ENCODE assay signal across 9 cellular contexts in genomic region chr3:195697582-195698324, GRCh38. TPM values are rescaled to one million over a fixed set of nuclear protein-coding genes. Genes with fewer than 3 reads are reported as not detected.
DNase-seq lines count a peak whose midpoint lies in the region; ATAC-seq and TF ChIP-seq lines count a peak whose summit lies in the region.
"Had no signal": no experiment of that assay in that cellular context is flagged by ENCODE, and none has a peak within 500 bp of the region (broad histone marks: within the 10 kb centered on the region; RNA-seq: fewer than 3 reads in every experiment).

No MANE protein-coding gene starts in this region.

- intact Hi-C loops in left lung (cut with DNase I) = no loop called here

- H3K4me1 ChIP-seq in HUES6 (ENCODE audit: control insufficient read depth, insufficient read depth, low read length) = peaks cover 21% of the 10 kb centered on the region
- H3K4me1 ChIP-seq in ectodermal cell (ENCODE audit: control insufficient read depth, insufficient read depth, low read length) = peaks cover 34% of the 10 kb centered on the region
- H3K4me1 ChIP-seq in left lung = peaks cover 0 to 7% of the 10 kb centered on the region in 2 donors

- H3K9ac ChIP-seq in HUES6 (ENCODE audit: low read length) = peak overlapping the region; percentile 55

- DNase-seq in AG10803 (ENCODE audit: low read depth) (peak; percentile 93), left lung (no peak), cerebellar nuclear complex (lab: John Stamatoyannopoulos, UW) (no peak), NCI-H510A treated with DMSO at 0.1 percent for 48 hours (lab: John Stamatoyannopoulos, UW) (no peak)
- no peak for DNase-seq in effector CD4-positive, alpha-beta T cell
- DNase-seq: NCI-H1694 treated with DMSO at 0.1 percent for 48 hours had no signal

- H3K27ac ChIP-seq in HUES6 (ENCODE audit: low read depth, low read length) = peak overlapping the region; percentile 3; the same call in 1 of the 2 replicates
- H3K27ac ChIP-seq in ectodermal cell (ENCODE audit: insufficient read depth, low read depth, low read length, poor library complexity, severe bottlenecking) = peak overlapping the region; percentile 76
- no peak overlapping the region for H3K27ac ChIP-seq in left lung

- H3K27me3 ChIP-seq in HUES6 (ENCODE audit: control insufficient read depth, insufficient read depth, low read length) = no peaks in the 10 kb centered on the region
- H3K27me3 ChIP-seq in ectodermal cell (ENCODE audit: control insufficient read depth, insufficient read depth, low read length, poor library complexity, severe bottlenecking) = no peaks in the 10 kb centered on the region
- no peaks in the 10 kb centered on the region for H3K27me3 ChIP-seq in left lung

- ATAC-seq in left lung (peak; percentile 65), GM18870 (IDR thresholded peaks at IDR 0.05; ENCODE audit: unreplicated experiment) (no peak)

- peaks cover 10% of the 10 kb centered on the region; the same call in 1 of the 2 replicates for H3K36me3 ChIP-seq in HUES6 (ENCODE audit: control insufficient read depth, insufficient read depth, low read length)
- H3K36me3 ChIP-seq in ectodermal cell (ENCODE audit: control insufficient read depth, insufficient read depth, low read length) = peaks cover 4% of the 10 kb centered on the region
- peaks cover 0 to 54% of the 10 kb centered on the region in 2 donors for H3K36me3 ChIP-seq in left lung

- 55 to 57% methylated on average over 11 of the region's 11 CpGs for WGBS in ectodermal cell, 2 experiments

- H3K4me3 ChIP-seq in AG10803 (ENCODE audit: low read length) = no peak overlapping the region
- H3K4me3 ChIP-seq in HUES6 (ENCODE audit: low read depth, low read length) = peak overlapping the region; percentile 3; the same call in 1 of the 2 replicates
- no peak overlapping the region for H3K4me3 ChIP-seq in ectodermal cell (ENCODE audit: insufficient read depth, low read depth, low read length)
- no peak overlapping the region for H3K4me3 ChIP-seq in left lung

- H3K9me3 ChIP-seq in HUES6 (ENCODE audit: control insufficient read depth, insufficient read depth, low read depth, low read length) (no peaks in the 10 kb centered on the region), ectodermal cell (ENCODE audit: control insufficient read depth, low read length) (no peaks in the 10 kb centered on the region), left lung (no peaks in the 10 kb centered on the region)

- no peak for TF ChIP-seq CTCF in AG10803 (conservative IDR thresholded peaks at IDR 0.05; ENCODE audit: low read length)
- no peak for TF ChIP-seq CTCF in left lung (IDR thresholded peaks at IDR 0.05)

RNA-seq across cellular contexts. Expression of gene MUC20, which starts 23.0 kb away (rescaled TPM):
- polyA plus RNA-seq in ectodermal cell (2013, experiment 1 of 4) = 1.7 TPM
- 0.98 TPM for polyA plus RNA-seq in ectodermal cell (2013, experiment 2 of 4)
- polyA plus RNA-seq in ectodermal cell (2013, experiment 3 of 4) = 0.53 TPM
- 0.69 TPM for polyA plus RNA-seq in ectodermal cell (2013, experiment 4 of 4)
- 10 to 100 TPM in 1 of 2 donors, 1 to 10 TPM in 1; 7.7 to 20.3 TPM for total RNA-seq in left lung

Comparison
In these comparisons a context has a peak if more than half of its experiments do, and no peak if none do; other contexts are left out.
1. H3K27ac ChIP-seq: peak in HUES6 (single experiment) and ectodermal cell (single experiment); none in left lung (0 of 2).